Comparison of ENCODE assay signal across 19 cellular contexts in genomic region chr3:120311863-120312794, GRCh38. TPM values are rescaled to one million over a fixed set of nuclear protein-coding genes. Genes with fewer than 3 reads are reported as not detected.
DNase-seq lines count a peak whose midpoint lies in the region; ATAC-seq and TF ChIP-seq lines count a peak whose summit lies in the region.
"Had no signal": no experiment of that assay in that cellular context is flagged by ENCODE, and none has a peak within 500 bp of the region (broad histone marks: within the 10 kb centered on the region; RNA-seq: fewer than 3 reads in every experiment).

No MANE protein-coding gene starts in this region.

- H3K27me3 Mint-ChIP-seq in activated CD4-positive, alpha-beta T cell treated with anti-CD3 and anti-CD28 coated beads for 36 hours, result peaks cover 6% of the 10 kb centered on the region

- H3K23ac ChIP-seq in IMR-90 (ENCODE audit: low read depth, low read length), result no peak overlapping the region

- H3K4me3 ChIP-seq in IMR-90 (ENCODE audit: insufficient read depth, low read depth, low read length) (no peak overlapping the region), dorsolateral prefrontal cortex (no peak overlapping the region)

- H2BK120ac ChIP-seq in IMR-90 (ENCODE audit: low read depth, low read length), result no peak overlapping the region

- no peak overlapping the region for H2BK5ac ChIP-seq in IMR-90 (ENCODE audit: low read depth, low read length, poor library complexity, severe bottlenecking)

- H3K4me3 Mint-ChIP-seq in activated CD4-positive, alpha-beta T cell treated with anti-CD3 and anti-CD28 coated beads for 36 hours, result no peak overlapping the region

- H3K27me3 ChIP-seq in IMR-90 (ENCODE audit: control insufficient read depth, insufficient read depth, low read length) (no peaks in the 10 kb centered on the region), dorsolateral prefrontal cortex (no peaks in the 10 kb centered on the region)

- no peak overlapping the region for H3K56ac ChIP-seq in IMR-90 (ENCODE audit: extremely low read depth, insufficient read depth, low read length)

- in situ Hi-C loops in IMR-90 (cut with MboI; ENCODE audit: low sequenced_read_pairs), result no loop called here

- TF ChIP-seq CTCF in IMR-90 (conservative IDR thresholded peaks at IDR 0.05; ENCODE audit: low read depth, low read length) (no peak), dorsolateral prefrontal cortex (IDR thresholded peaks at IDR 0.05 in 54 of 56, conservative IDR thresholded peaks at IDR 0.05 in 2 of 56; ENCODE audit: low read depth in 1 of 56, partially characterized antibody in 56 of 56) (no peak)

- TF ChIP-seq POLR2A in IMR-90 (IDR thresholded peaks at IDR 0.05; ENCODE audit: low read depth, low read length), result no peak

- peaks cover 7% of the 10 kb centered on the region for H3K9me3 Mint-ChIP-seq in activated CD4-positive, alpha-beta T cell treated with anti-CD3 and anti-CD28 coated beads for 36 hours (ENCODE audit: low read depth)

- no peak overlapping the region for H4K8ac ChIP-seq in IMR-90 (ENCODE audit: low read depth in 2 of 2, low read length in 2 of 2)

- no peak overlapping the region for H2BK15ac ChIP-seq in IMR-90 (ENCODE audit: low read depth, low read length)

- 93% methylated on average over 16 of the region's 24 CpGs; no CpG with 5 or more reads in 1 of the 2 experiments for WGBS in IMR-90 (ENCODE audit: extremely low coverage in 2 of 2, insufficient read length in 1 of 2), 2 experiments

- H4K5ac ChIP-seq in IMR-90 (ENCODE audit: low read depth, low read length), result no peak overlapping the region

- H3K4me1 Mint-ChIP-seq in activated CD4-positive, alpha-beta T cell treated with anti-CD3 and anti-CD28 coated beads for 36 hours, result peaks cover 8% of the 10 kb centered on the region

- H3K9ac ChIP-seq in IMR-90 (ENCODE audit: low read depth, low read length), result no peak overlapping the region
- H3K9ac ChIP-seq: SK-N-SH had no signal

- H3K14ac ChIP-seq in IMR-90 (replicated peaks; ENCODE audit: low read depth, low read length), result no peak overlapping the region

- CTCF ChIA-PET in activated CD4-positive, alpha-beta T cell treated with anti-CD3 and anti-CD28 coated beads for 36 hours (lab: Charles Lee), result interaction anchor here (0.7 to 1.5 kb wide), 2 partner anchors 14 to 104 kb away, joined by 3 read pairs; no protein-coding TSS in a partner anchor
- CTCF ChIA-PET in IMR-90 (lab: Yijun Ruan, JAX), result interaction anchor here (0.6 kb wide), 1 partner anchor 42 kb away, joined by 4 read pairs; no protein-coding TSS in a partner anchor

- H3K79me1 ChIP-seq in IMR-90 (ENCODE audit: low read depth in 1 of 2, low read length in 2 of 2), result no peaks in the 10 kb centered on the region

- ATAC-seq in activated CD4-positive, alpha-beta T cell treated with anti-CD3 and anti-CD28 coated beads for 36 hours, result peak; percentile 30
- ATAC-seq in IMR-90 (ENCODE audit: low read depth), result no peak
- ATAC-seq in left lobe of liver, result peak; percentile 12
- ATAC-seq: HCT116, PC-3 had no signal

- H3K9me1 ChIP-seq in IMR-90 (ENCODE audit: insufficient read depth, low read length), result peaks cover 7% of the 10 kb centered on the region; the same call in 1 of the 2 replicates

- H4K91ac ChIP-seq in IMR-90 (ENCODE audit: insufficient read depth, low read depth, low read length), result no peak overlapping the region

- H3K36me3 Mint-ChIP-seq in activated CD4-positive, alpha-beta T cell treated with anti-CD3 and anti-CD28 coated beads for 36 hours (ENCODE audit: low read depth), result peaks cover 18% of the 10 kb centered on the region

- no peak overlapping the region for H3K27ac ChIP-seq in IMR-90 (ENCODE audit: insufficient read depth, low read length)
- H3K27ac ChIP-seq in dorsolateral prefrontal cortex, result no peak overlapping the region
- H3K27ac ChIP-seq: HL-60 had no signal

- H2AK5ac ChIP-seq in IMR-90 (ENCODE audit: low read depth, low read length), result no peak overlapping the region

- peak overlapping the region; percentile 42 for H2AK9ac ChIP-seq in IMR-90 (replicated peaks; ENCODE audit: low read depth, low read length, poor library complexity)

- TF ChIP-seq RAD21 in IMR-90 (IDR thresholded peaks at IDR 0.05; ENCODE audit: low read length), result no peak

- H3K4ac ChIP-seq in IMR-90 (ENCODE audit: low read depth, low read length), result no peak overlapping the region

- no peaks in the 10 kb centered on the region for H3K36me3 ChIP-seq in IMR-90 (ENCODE audit: control insufficient read depth, insufficient read depth, low read length)

- no peak overlapping the region for H2BK20ac ChIP-seq in IMR-90 (ENCODE audit: low read depth, low read length)

- no TSS peak for BruUV-seq in IMR-90 (replicated peaks; lab: Mats Ljungman, UMichigan)

- no peak overlapping the region for H3K18ac ChIP-seq in IMR-90 (ENCODE audit: low read depth, low read length)

- no peaks in the 10 kb centered on the region for H3K9me3 ChIP-seq in IMR-90 (ENCODE audit: control insufficient read depth, insufficient read depth, low read length)

- POLR2A ChIA-PET in activated CD4-positive, alpha-beta T cell treated with anti-CD3 and anti-CD28 coated beads for 36 hours (lab: Charles Lee), result no interaction called here
- POLR2A ChIA-PET in IMR-90 (lab: Charles Lee; ENCODE audit: unreplicated experiment), result no interaction called here

- H2AFZ ChIP-seq in IMR-90 (replicated peaks; ENCODE audit: low read length, poor library complexity), result no peak overlapping the region

- H3K27ac Mint-ChIP-seq in activated CD4-positive, alpha-beta T cell treated with anti-CD3 and anti-CD28 coated beads for 36 hours, result no peak overlapping the region

- H4K20me1 ChIP-seq in IMR-90 (ENCODE audit: insufficient read depth, low read length), result no peaks in the 10 kb centered on the region

- H3K4me1 ChIP-seq in IMR-90 (ENCODE audit: control insufficient read depth, insufficient read depth, low read length), result no peaks in the 10 kb centered on the region

- intact Hi-C loops in activated CD4-positive, alpha-beta T cell treated with anti-CD3 and anti-CD28 coated beads for 36 hours (cut with DNase I, micrococcal nuclease), result no loop called here
- intact Hi-C loops in IMR-90 (cut with micrococcal nuclease), result no loop called here
- intact Hi-C loops in dorsolateral prefrontal cortex (cut with DNase I), result no loop called here

- no peak overlapping the region for H3K4me2 ChIP-seq in IMR-90 (ENCODE audit: low read depth, low read length)
- H3K4me2 ChIP-seq: SK-N-SH had no signal

- dilution Hi-C loops in IMR-90 (cut with HindIII; ENCODE audit: low sequenced_read_pairs, unreplicated experiment), result no loop called here

- no peak for DNase-seq in activated CD4-positive, alpha-beta T cell treated with anti-CD3 and anti-CD28 coated beads for 36 hours
- no peak for DNase-seq in activated CD4-positive, alpha-beta T cell treated with anti-CD3 and anti-CD28 coated beads for 4 hours
- DNase-seq in DMS 273 (lab: John Stamatoyannopoulos, UW; ENCODE audit: unreplicated experiment) (peak; percentile 74), IMR-90 (no peak), left lobe of liver (ENCODE audit: low spot score) (no peak), NCI-H1092 (lab: John Stamatoyannopoulos, UW) (no peak), dorsolateral prefrontal cortex (no peak)
- DNase-seq: 8988T, DMS53, NCI-H1048, NCI-H1417 treated with DMSO at 0.1 percent for 48 hours, NCI-H1694 treated with DMSO at 0.1 percent for 48 hours, NCI-H2081 treated with DMSO at 0.1 percent for 48 hours, NCI-H524, NCI-H774, PC-3, SK-N-SH had no signal

TF ChIP-seq in IMR-90, 13 proteins besides CTCF, POLR2A, EP300 and RAD21:
- TF ChIP-seq NFE2L2 (IDR thresholded peaks at IDR 0.05; ENCODE audit: low read depth, low read length), result no peak
- no peak for TF ChIP-seq MAZ (IDR thresholded peaks at IDR 0.05; ENCODE audit: borderline replicate concordance, low read depth, low read length)
- TF ChIP-seq CEBPB (IDR thresholded peaks at IDR 0.05; ENCODE audit: low read depth, low read length), result no peak
TF ChIP-seq in IMR-90: peak in this region for 0.

RNA-seq across cellular contexts. Expression of gene GPR156, which starts 27.1 kb away (rescaled TPM):
- total RNA-seq in activated CD4-positive, alpha-beta T cell treated with anti-CD3 and anti-CD28 coated beads for 36 hours, result under 1 TPM in 1 of 2 experiments, not detected in 1; 0.11 TPM
- total RNA-seq in IMR-90 (2012; rRNA removed), result 0.18 and 0.28 TPM in 2 replicates
- 0.09 and 0.22 TPM in 2 replicates for polyA plus RNA-seq in IMR-90 (2012; rRNA removed)
- polyA plus RNA-seq in IMR-90 (2012; cell fraction: cytosol; rRNA removed), result 0.05 TPM in 2 replicates
- polyA plus RNA-seq in IMR-90 (2012; cell fraction: nucleus; rRNA removed; ENCODE audit: low replicate concordance), result 0.13 and 0.76 TPM in 2 replicates
- total RNA-seq in left lobe of liver, result not detected
- total RNA-seq in dorsolateral prefrontal cortex, result 1 to 10 TPM in 64 of 120 experiments, under 1 TPM in 56; 0.30 to 3.1 (median 1.0) TPM

RNA-seq across cellular contexts. Expression of gene LRRC58, which starts 37.0 kb away (rescaled TPM):
- 10 to 100 TPM; 20.7 to 22.2 TPM for total RNA-seq in activated CD4-positive, alpha-beta T cell treated with anti-CD3 and anti-CD28 coated beads for 36 hours
- total RNA-seq in IMR-90 (2012; rRNA removed), result 13.4 and 21.7 TPM in 2 replicates
- polyA plus RNA-seq in IMR-90 (2012; rRNA removed), result 4.2 and 5.0 TPM in 2 replicates
- 1.7 and 2.1 TPM in 2 replicates for polyA plus RNA-seq in IMR-90 (2012; cell fraction: cytosol; rRNA removed)
- 1.6 and 3.2 TPM in 2 replicates for polyA plus RNA-seq in IMR-90 (2012; cell fraction: nucleus; rRNA removed; ENCODE audit: low replicate concordance)
- total RNA-seq in left lobe of liver, result 9.2 TPM
- total RNA-seq in dorsolateral prefrontal cortex, result 10 to 100 TPM; 15.6 to 29.6 (median 20.9) TPM
